ENCODE assay signal across 8 cellular contexts in genomic region chr7:112788778-112789343, GRCh38. TPM values are rescaled to one million over a fixed set of nuclear protein-coding genes. Genes with fewer than 3 reads are reported as not detected.
DNase-seq lines count a peak whose midpoint lies in the region; ATAC-seq and TF ChIP-seq lines count a peak whose summit lies in the region.

No MANE protein-coding gene starts in this region.

- H3K36me3 ChIP-seq in kidney epithelial cell (ENCODE audit: control insufficient read depth, insufficient read depth, low read length) (no peaks in the 10 kb centered on the region), thoracic aorta (no peaks in the 10 kb centered on the region)

- no peak for TF ChIP-seq POLR2A in GM18505 (IDR thresholded peaks at IDR 0.05; ENCODE audit: borderline replicate concordance, extremely low read depth, insufficient read depth, insufficient read length)

- no peak for DNase-seq in activated CD4-positive, alpha-beta T cell treated with anti-CD3 and anti-CD28 coated beads, Interleukin-2, amount 10 ng/mL, durations not matched to agents 7 days and 5 days
- DNase-seq in activated CD4-positive, alpha-beta T cell treated with anti-CD3 and anti-CD28 coated beads, Interleukin-2, amount 50 U/mL, for 48 hours: no peak
- DNase-seq in kidney epithelial cell (ENCODE audit: low read depth): no peak
- no peak for DNase-seq in thoracic aorta (ENCODE audit: low spot score)
- no peak for DNase-seq in NCI-H226
- no peak for DNase-seq in T1000 (lab: John Stamatoyannopoulos, UW)

- ATAC-seq in activated T-helper 17 cell treated with anti-CD3 and anti-CD28 coated beads, Interleukin-2, amount 50 U/mL, for 72 hours (replicated peaks): no peak
- ATAC-seq in thoracic aorta (ENCODE audit: insufficient number of reproducible peaks, low FRiP score, low read depth) (no peak), GM18505 (IDR thresholded peaks at IDR 0.05; ENCODE audit: unreplicated experiment) (no peak)

- H3K27me3 Mint-ChIP-seq in activated CD4-positive, alpha-beta T cell treated with anti-CD3 and anti-CD28 coated beads, Interleukin-2, amount 10 ng/mL, durations not matched to agents 7 days and 5 days: no peaks in the 10 kb centered on the region
- H3K27me3 Mint-ChIP-seq in activated T-helper 17 cell treated with anti-CD3 and anti-CD28 coated beads, Interleukin-2, amount 50 U/mL, for 72 hours: no peaks in the 10 kb centered on the region

- no peaks in the 10 kb centered on the region for H3K9me3 Mint-ChIP-seq in activated CD4-positive, alpha-beta T cell treated with anti-CD3 and anti-CD28 coated beads, Interleukin-2, amount 10 ng/mL, durations not matched to agents 7 days and 5 days
- no peaks in the 10 kb centered on the region for H3K9me3 Mint-ChIP-seq in activated T-helper 17 cell treated with anti-CD3 and anti-CD28 coated beads, Interleukin-2, amount 50 U/mL, for 72 hours

- H3K27me3 ChIP-seq in kidney epithelial cell (ENCODE audit: control insufficient read depth, insufficient read depth, low read length): no peaks in the 10 kb centered on the region
- no peaks in the 10 kb centered on the region for H3K27me3 ChIP-seq in thoracic aorta (replicated peaks; ENCODE audit: insufficient read depth)

- no peaks in the 10 kb centered on the region for H3K9me3 ChIP-seq in thoracic aorta

- peak overlapping the region; percentile 77 for H3K4me3 ChIP-seq in kidney epithelial cell (ENCODE audit: low read depth, low read length)
- H3K4me3 ChIP-seq in thoracic aorta: peak overlapping the region; percentile 90

- no peak overlapping the region for H3K27ac ChIP-seq in thoracic aorta

- peaks cover 21% of the 10 kb centered on the region for H3K36me3 Mint-ChIP-seq in activated CD4-positive, alpha-beta T cell treated with anti-CD3 and anti-CD28 coated beads, Interleukin-2, amount 10 ng/mL, durations not matched to agents 7 days and 5 days (ENCODE audit: low read depth)
- H3K36me3 Mint-ChIP-seq in activated T-helper 17 cell treated with anti-CD3 and anti-CD28 coated beads, Interleukin-2, amount 50 U/mL, for 72 hours (ENCODE audit: low read depth): peaks cover 29% of the 10 kb centered on the region

- H3K4me1 ChIP-seq in thoracic aorta (ENCODE audit: control insufficient read depth in 1 of 2, low read depth in 2 of 2): peaks cover 11 to 16% of the 10 kb centered on the region in 2 donors

- H3K4me1 Mint-ChIP-seq in activated CD4-positive, alpha-beta T cell treated with anti-CD3 and anti-CD28 coated beads, Interleukin-2, amount 10 ng/mL, durations not matched to agents 7 days and 5 days: peaks cover 28% of the 10 kb centered on the region
- peaks cover 34% of the 10 kb centered on the region for H3K4me1 Mint-ChIP-seq in activated T-helper 17 cell treated with anti-CD3 and anti-CD28 coated beads, Interleukin-2, amount 50 U/mL, for 72 hours

- POLR2A ChIA-PET in activated CD4-positive, alpha-beta T cell treated with anti-CD3 and anti-CD28 coated beads, Interleukin-2, amount 10 ng/mL, durations not matched to agents 7 days and 5 days (lab: Charles Lee): no interaction called here

- TF ChIP-seq CTCF in kidney epithelial cell (IDR thresholded peaks at IDR 0.05; ENCODE audit: insufficient read depth, low read length, poor library complexity, severe bottlenecking) (no peak), thoracic aorta (IDR thresholded peaks at IDR 0.05) (no peak)

- peak overlapping the region; percentile 86 for H3K4me3 Mint-ChIP-seq in activated CD4-positive, alpha-beta T cell treated with anti-CD3 and anti-CD28 coated beads, Interleukin-2, amount 10 ng/mL, durations not matched to agents 7 days and 5 days
- H3K4me3 Mint-ChIP-seq in activated T-helper 17 cell treated with anti-CD3 and anti-CD28 coated beads, Interleukin-2, amount 50 U/mL, for 72 hours: peak overlapping the region; percentile 99

- CTCF ChIA-PET in activated CD4-positive, alpha-beta T cell treated with anti-CD3 and anti-CD28 coated beads, Interleukin-2, amount 10 ng/mL, durations not matched to agents 7 days and 5 days (lab: Charles Lee): interaction anchor here (1.0 kb wide), 1 partner anchor 25 kb away, joined by 3 read pairs; no protein-coding TSS in a partner anchor

- H3K27ac Mint-ChIP-seq in activated CD4-positive, alpha-beta T cell treated with anti-CD3 and anti-CD28 coated beads, Interleukin-2, amount 10 ng/mL, durations not matched to agents 7 days and 5 days: peak overlapping the region; percentile 89
- peak overlapping the region; percentile 97 for H3K27ac Mint-ChIP-seq in activated T-helper 17 cell treated with anti-CD3 and anti-CD28 coated beads, Interleukin-2, amount 50 U/mL, for 72 hours

RNA-seq across cellular contexts. Expression of gene TMEM168, which starts 1.3 kb away (rescaled TPM):
- 10 to 100 TPM; 17.5 to 19.0 TPM for total RNA-seq in activated CD4-positive, alpha-beta T cell treated with anti-CD3 and anti-CD28 coated beads, Interleukin-2, amount 10 ng/mL, durations not matched to agents 7 days and 5 days
- total RNA-seq in activated T-helper 17 cell treated with anti-CD3 and anti-CD28 coated beads, Interleukin-2, amount 50 U/mL, for 72 hours: 10 to 100 TPM; 19.6 to 19.7 TPM
- total RNA-seq in kidney epithelial cell (20.1 and 25.1 TPM in 2 replicates), thoracic aorta (10 to 100 TPM; 31.5 to 34.4 TPM)
